26 cellular contexts compared by ENCODE assay signal in the genomic region with DNA sequence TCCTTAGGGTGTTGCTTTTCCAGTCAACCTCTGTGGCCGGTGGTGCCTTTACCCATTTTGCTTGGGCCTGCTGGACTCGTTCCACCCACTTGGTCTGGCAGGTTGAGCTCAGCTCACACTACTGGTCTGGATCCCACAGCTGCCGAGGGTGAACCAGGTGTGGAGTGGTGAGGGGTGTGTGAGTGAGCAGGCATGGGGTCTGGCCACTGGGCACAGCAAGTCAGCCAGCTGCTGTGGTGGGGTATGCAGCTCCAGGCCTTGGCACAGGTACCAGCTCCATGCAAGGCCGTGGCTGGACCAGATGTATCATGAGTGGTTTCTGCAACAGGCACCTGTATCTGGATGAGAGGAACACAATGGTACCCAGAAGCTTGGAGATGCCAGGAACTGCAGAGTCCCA.
"Had no signal": no experiment of that assay in that cellular context is flagged by ENCODE, and none has a peak within 500 bp of the region (broad histone marks: within the 10 kb centered on the region; RNA-seq: fewer than 3 reads in every experiment).

No MANE protein-coding gene starts in this region.

- H3K27ac ChIP-seq: adrenal gland, KMS-11, SK-N-MC, WERI-Rb-1 had no signal

- ATAC-seq: activated CD4-positive, alpha-beta T cell treated with anti-CD3 and anti-CD28 coated beads for 36 hours; activated T-helper 17 cell treated with anti-CD3 and anti-CD28 coated beads, Interleukin-2, amount 50 U/mL, for 72 hours; T-cell had no signal

- H3K27me3 ChIP-seq: adrenal gland had no signal

- H3K36me3 ChIP-seq: adrenal gland, WERI-Rb-1 had no signal

- DNase-seq: activated CD4-positive, alpha-beta memory T cell treated with anti-CD3 and anti-CD28 coated beads, Interleukin-2, amount 10 ng/mL, durations not matched to agents 7 days and 5 days; activated CD4-positive, alpha-beta T cell treated with anti-CD3 and anti-CD28 coated beads for 36 hours; activated CD4-positive, alpha-beta T cell treated with anti-CD3 and anti-CD28 coated beads, Interleukin-2, amount 50 U/mL, for 1 hour; activated gamma-delta T cell; activated naive CD4-positive, alpha-beta T cell treated with anti-CD3 and anti-CD28 coated beads, Interleukin-2, amount 10 ng/mL, durations not matched to agents 7 days and 5 days; activated naive CD8-positive, alpha-beta T cell treated with anti-CD3 and anti-CD28 coated beads, Interleukin-2, amount 10 ng/mL, durations not matched to agents 7 days and 5 days; activated T-cell treated with anti-CD3 and anti-CD28 coated beads for 4 hours; activated T-cell treated with anti-CD3 and anti-CD28 coated beads, Interleukin-2, amount 50 U/mL, for 48 hours; adrenal gland; anterior cingulate cortex; caudate nucleus; NCI-H1092; NCI-H1417; NCI-H1930; NCI-H2107; NCI-H345; NCI-H510A; NCI-H526 treated with DMSO at 0.1 percent for 48 hours; NCI-H82; T-cell; T-helper 2 cell; T1000; WERI-Rb-1 had no signal

- H3K9me3 ChIP-seq: adrenal gland had no signal

- H3K4me1 ChIP-seq: adrenal gland had no signal

- H3K4me3 ChIP-seq: adrenal gland, SK-N-MC had no signal
